18 cellular contexts compared by ENCODE assay signal in the genomic region with DNA sequence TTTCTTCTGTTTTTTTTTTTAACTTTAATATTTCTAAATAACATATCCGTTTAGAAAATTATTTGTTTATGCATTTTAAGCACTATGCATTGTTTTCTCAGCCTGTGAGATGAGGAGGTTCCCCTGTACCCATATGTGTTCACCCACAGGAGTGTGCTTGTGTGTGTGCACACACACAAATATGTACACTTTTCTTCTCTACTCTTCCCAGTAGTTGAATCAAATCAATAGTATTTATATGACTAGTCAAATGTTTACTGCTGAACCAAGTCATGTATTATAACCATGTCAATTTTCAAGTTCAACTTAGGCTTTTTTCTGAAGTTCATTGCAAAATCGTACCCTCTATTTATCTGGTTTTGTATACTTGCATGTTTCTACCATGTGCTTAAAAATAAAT. TPM values are rescaled to one million over a fixed set of nuclear protein-coding genes. Genes with fewer than 3 reads are reported as not detected.
DNase-seq lines count a peak whose midpoint lies in the region; ATAC-seq and TF ChIP-seq lines count a peak whose summit lies in the region.
"Had no signal": no experiment of that assay in that cellular context is flagged by ENCODE, and none has a peak within 500 bp of the region (broad histone marks: within the 10 kb centered on the region; RNA-seq: fewer than 3 reads in every experiment).

No MANE protein-coding gene starts in this region.

- DNase-seq in CD14-positive monocyte (ENCODE audit: low spot score) (no peak), middle frontal gyrus (ENCODE audit: extremely low spot score, low spot score) (no peak)
- DNase-seq in activated CD4-positive, alpha-beta T cell treated with anti-CD3 and anti-CD28 coated beads, Interleukin-2, amount 50 U/mL, for 1 hour, result no peak
- DNase-seq: CD4-positive, alpha-beta memory T cell; DND-41; GF-D8; KBM-7; NCI-H1092 treated with DMSO at 0.1 percent for 48 hours; NCI-H1694; Right ventricle myocardium superior had no signal

- no peak for TF ChIP-seq CTCF in CD14-positive monocyte (IDR thresholded peaks at IDR 0.05)

- intact Hi-C loops in CD14-positive monocyte (cut with micrococcal nuclease), result no loop called here

- H3K4me2 ChIP-seq in BLaER1 treated with 17β-estradiol and CSF1 and Interleukin-3, amounts not matched to agents 10 nM and 100 nM, result peak overlapping the region in 8 of 11 experiments; percentile 16 to 86 (median 44); a peak in 13 of 22 replicates

- H3K9me3 Mint-ChIP-seq in activated T-helper 17 cell treated with anti-CD3 and anti-CD28 coated beads, Interleukin-2, amount 50 U/mL, for 72 hours, result no peaks in the 10 kb centered on the region
- no peaks in the 10 kb centered on the region for H3K9me3 Mint-ChIP-seq in CD14-positive monocyte

- H3K27me3 Mint-ChIP-seq in activated T-helper 17 cell treated with anti-CD3 and anti-CD28 coated beads, Interleukin-2, amount 50 U/mL, for 72 hours, result no peaks in the 10 kb centered on the region
- no peaks in the 10 kb centered on the region for H3K27me3 Mint-ChIP-seq in CD14-positive monocyte (ENCODE audit: low read depth in 3 of 3)
- H3K27me3 Mint-ChIP-seq: CD4-positive, alpha-beta memory T cell had no signal

- no peak overlapping the region for H3K4me3 ChIP-seq in BLaER1 treated with 17β-estradiol and CSF1 and Interleukin-3, amounts not matched to agents 10 nM and 100 nM

- no peaks in the 10 kb centered on the region for H4K20me1 ChIP-seq in BLaER1 treated with 17β-estradiol and CSF1 and Interleukin-3, amounts not matched to agents 10 nM and 100 nM

- peaks cover 0 to 3% (median 0%) of the 10 kb centered on the region in 11 experiments; a peak in 5 of 22 replicates for H3K9me3 ChIP-seq in BLaER1 treated with 17β-estradiol and CSF1 and Interleukin-3, amounts not matched to agents 10 nM and 100 nM (replicated peaks in 1 of 11)

- no peak overlapping the region for H3K27ac Mint-ChIP-seq in activated T-helper 17 cell treated with anti-CD3 and anti-CD28 coated beads, Interleukin-2, amount 50 U/mL, for 72 hours
- no peak overlapping the region for H3K27ac Mint-ChIP-seq in CD14-positive monocyte
- H3K27ac Mint-ChIP-seq: CD4-positive, alpha-beta memory T cell; T-helper 1 cell treated with Interleukin-12 subunit alpha and Interleukin-12 subunit beta and Interleukin-4 antibody, amounts not matched to agents 30 μg/mL and 1 μg/mL, for 36 hours had no signal

- no peaks in the 10 kb centered on the region for H3K36me3 Mint-ChIP-seq in activated T-helper 17 cell treated with anti-CD3 and anti-CD28 coated beads, Interleukin-2, amount 50 U/mL, for 72 hours (ENCODE audit: low read depth)
- H3K36me3 Mint-ChIP-seq in CD14-positive monocyte, result peaks cover 0 to 3% of the 10 kb centered on the region in 2 donors
- H3K36me3 Mint-ChIP-seq: CD4-positive, alpha-beta memory T cell had no signal

- no peak overlapping the region for H3K4me3 Mint-ChIP-seq in activated T-helper 17 cell treated with anti-CD3 and anti-CD28 coated beads, Interleukin-2, amount 50 U/mL, for 72 hours
- H3K4me3 Mint-ChIP-seq in CD14-positive monocyte, result no peak overlapping the region
- H3K4me3 Mint-ChIP-seq: CD4-positive, alpha-beta memory T cell; T-helper 1 cell treated with Interleukin-12 subunit alpha and Interleukin-12 subunit beta and Interleukin-4 antibody, amounts not matched to agents 30 μg/mL and 1 μg/mL, for 36 hours had no signal

- H3K27me3 ChIP-seq in BLaER1 treated with 17β-estradiol and CSF1 and Interleukin-3, amounts not matched to agents 10 nM and 100 nM, result no peaks in the 10 kb centered on the region

- H3K36me3 ChIP-seq in BLaER1 treated with 17β-estradiol and CSF1 and Interleukin-3, amounts not matched to agents 10 nM and 100 nM, result peaks cover 0 to 15% (median 0%) of the 10 kb centered on the region in 11 experiments; a peak in 3 of 22 replicates

- no peaks in the 10 kb centered on the region for H3K4me1 Mint-ChIP-seq in activated T-helper 17 cell treated with anti-CD3 and anti-CD28 coated beads, Interleukin-2, amount 50 U/mL, for 72 hours
- peaks cover 1% of the 10 kb centered on the region for H3K4me1 Mint-ChIP-seq in CD14-positive monocyte
- H3K4me1 Mint-ChIP-seq: CD4-positive, alpha-beta memory T cell had no signal

- ATAC-seq in GM18520 (IDR thresholded peaks at IDR 0.05; ENCODE audit: unreplicated experiment), result peak; percentile 30
- peak; percentile 45 for ATAC-seq in HG02884 (IDR thresholded peaks at IDR 0.05; ENCODE audit: unreplicated experiment)
- ATAC-seq in activated T-helper 17 cell treated with anti-CD3 and anti-CD28 coated beads, Interleukin-2, amount 50 U/mL, for 72 hours (replicated peaks), result peak; percentile 28
- ATAC-seq in HG03442 (IDR thresholded peaks at IDR 0.05; ENCODE audit: unreplicated experiment), result no peak
- ATAC-seq: SK-N-SH treated with all-trans-retinoic acid at 6 μM for 48 hours had no signal

- no peak overlapping the region; a peak in 1 of 22 replicates for H3K9ac ChIP-seq in BLaER1 treated with 17β-estradiol and CSF1 and Interleukin-3, amounts not matched to agents 10 nM and 100 nM

- H3K4me1 ChIP-seq in BLaER1 treated with 17β-estradiol and CSF1 and Interleukin-3, amounts not matched to agents 10 nM and 100 nM, result peaks cover 16 to 77% (median 54%) of the 10 kb centered on the region in 10 experiments

- peak overlapping the region in 5 of 11 experiments; percentile 9 to 93 (median 90); a peak in 7 of 22 replicates for H3K27ac ChIP-seq in BLaER1 treated with 17β-estradiol and CSF1 and Interleukin-3, amounts not matched to agents 10 nM and 100 nM
- H3K27ac ChIP-seq: HL-60 had no signal

RNA-seq across cellular contexts. Expression of a gene that starts 37.3 kb away (rescaled TPM):
- 1 to 10 TPM; 1.4 to 4.0 TPM for total RNA-seq in activated T-helper 17 cell treated with anti-CD3 and anti-CD28 coated beads, Interleukin-2, amount 50 U/mL, for 72 hours
- polyA plus RNA-seq in CD14-positive monocyte, result 10 to 100 TPM; 41.7 to 44.2 TPM
